ENCODE assay signal across 8 cellular contexts in genomic region chr12:52005903-52006703, GRCh38. TPM values are rescaled to one million over a fixed set of nuclear protein-coding genes. Genes with fewer than 3 reads are reported as not detected.
DNase-seq lines count a peak whose midpoint lies in the region; ATAC-seq and TF ChIP-seq lines count a peak whose summit lies in the region.

No MANE protein-coding gene starts in this region.

- H3K9ac ChIP-seq in SK-N-MC (ENCODE audit: insufficient read length): peak overlapping the region; percentile 37

- no peak for TF ChIP-seq POLR2A in ovary (IDR thresholded peaks at IDR 0.05)

- no peak for TF ChIP-seq EP300 in ovary (IDR thresholded peaks at IDR 0.05)

- H3K9me3 Mint-ChIP-seq in activated CD4-positive, alpha-beta T cell treated with anti-CD3 and anti-CD28 coated beads, Interleukin-2, amount 10 ng/mL, durations not matched to agents 7 days and 5 days: no peaks in the 10 kb centered on the region

- no TSS peak for BruUV-seq in PC-9 (replicated peaks; lab: Mats Ljungman, UMichigan)

- H3K36me3 ChIP-seq in SK-N-MC (ENCODE audit: insufficient read depth, low read length): peaks cover 5% of the 10 kb centered on the region; the same call in 1 of the 2 replicates
- H3K36me3 ChIP-seq in ovary: no peaks in the 10 kb centered on the region
- no peaks in the 10 kb centered on the region for H3K36me3 ChIP-seq in PC-9 (ENCODE audit: low read depth)

- H3K4me2 ChIP-seq in PC-9: no peak overlapping the region

- 41 to 50% (median 44%) methylated on average over 27 to 28 of the region's 28 CpGs for WGBS in ovary, 3 donors

- H3K36me3 Mint-ChIP-seq in activated CD4-positive, alpha-beta T cell treated with anti-CD3 and anti-CD28 coated beads, Interleukin-2, amount 10 ng/mL, durations not matched to agents 7 days and 5 days (ENCODE audit: low read depth): no peaks in the 10 kb centered on the region

- H3K4me1 ChIP-seq in ovary (ENCODE audit: insufficient read depth): peaks cover 19% of the 10 kb centered on the region
- H3K4me1 ChIP-seq in PC-9 (replicated peaks; ENCODE audit: insufficient read depth): no peaks in the 10 kb centered on the region

- no peak for DNase-seq in activated CD4-positive, alpha-beta T cell treated with anti-CD3 and anti-CD28 coated beads, Interleukin-2, amount 10 ng/mL, durations not matched to agents 7 days and 5 days
- no peak for DNase-seq in activated CD4-positive, alpha-beta T cell treated with anti-CD3 and anti-CD28 coated beads for 48 hours
- DNase-seq in SK-N-MC (ENCODE audit: low read depth, low spot score): no peak
- DNase-seq in foreskin fibroblast: no peak
- DNase-seq in ovary: peak in 1 of 5 donors; percentile 63
- DNase-seq in 8988T: no peak
- DNase-seq in PC-9: no peak

- intact Hi-C loops in ovary (cut with DNase I) (loop anchor here in 2 of 4 donors (2.0 to 5.0 kb wide), 2 partner anchors 19 to 76 kb away; no protein-coding TSS in a partner anchor), PC-9 (cut with micrococcal nuclease; ENCODE audit: unreplicated experiment) (no loop called here)

- H3K4me1 Mint-ChIP-seq in activated CD4-positive, alpha-beta T cell treated with anti-CD3 and anti-CD28 coated beads, Interleukin-2, amount 10 ng/mL, durations not matched to agents 7 days and 5 days: peaks cover 19% of the 10 kb centered on the region

- peak overlapping the region; percentile 75 for H3K4me3 Mint-ChIP-seq in activated CD4-positive, alpha-beta T cell treated with anti-CD3 and anti-CD28 coated beads, Interleukin-2, amount 10 ng/mL, durations not matched to agents 7 days and 5 days

- no peak overlapping the region for H3K27ac ChIP-seq in SK-N-MC
- H3K27ac ChIP-seq in ovary: peak overlapping the region; percentile 26 to 98
- H3K27ac ChIP-seq in PC-9: no peak overlapping the region

- CTCF ChIA-PET in activated CD4-positive, alpha-beta T cell treated with anti-CD3 and anti-CD28 coated beads, Interleukin-2, amount 10 ng/mL, durations not matched to agents 7 days and 5 days (lab: Charles Lee): interaction anchor here (1.1 to 9.3 kb wide), 5 partner anchors 13 to 29 kb away, joined by 3 to 168 read pairs (median 4); no protein-coding TSS in a partner anchor
- CTCF ChIA-PET in PC-9 (lab: Charles Lee): interaction anchor here (0.5 to 0.6 kb wide), 2 partner anchors 94 to 872 kb away, joined by 3 to 5 read pairs; no protein-coding TSS in a partner anchor

- peak; percentile 62 for ATAC-seq in HG03045 (IDR thresholded peaks at IDR 0.05; ENCODE audit: unreplicated experiment)

- H3K9me2 ChIP-seq in PC-9 (ENCODE audit: insufficient read depth): no peaks in the 10 kb centered on the region

- H3K9me3 ChIP-seq in SK-N-MC (ENCODE audit: low read depth, low read length) (no peaks in the 10 kb centered on the region), ovary (no peaks in the 10 kb centered on the region), PC-9 (ENCODE audit: insufficient read depth, low read depth) (no peaks in the 10 kb centered on the region)

- H2AFZ ChIP-seq in PC-9: no peak overlapping the region

- H3K27me3 ChIP-seq in ovary (no peaks in the 10 kb centered on the region), PC-9 (ENCODE audit: insufficient read depth, low read depth) (no peaks in the 10 kb centered on the region)

- no peaks in the 10 kb centered on the region for H4K20me1 ChIP-seq in PC-9 (ENCODE audit: insufficient read depth)

- POLR2A ChIA-PET in activated CD4-positive, alpha-beta T cell treated with anti-CD3 and anti-CD28 coated beads, Interleukin-2, amount 10 ng/mL, durations not matched to agents 7 days and 5 days (lab: Charles Lee): no interaction called here
- POLR2A ChIA-PET in PC-9 (lab: Charles Lee; ENCODE audit: unreplicated experiment): no interaction called here

- H3K27me3 Mint-ChIP-seq in activated CD4-positive, alpha-beta T cell treated with anti-CD3 and anti-CD28 coated beads, Interleukin-2, amount 10 ng/mL, durations not matched to agents 7 days and 5 days: peaks cover 28% of the 10 kb centered on the region

- H3K4me3 ChIP-seq in SK-N-MC (peak overlapping the region; percentile 76), foreskin fibroblast (ENCODE audit: low read depth in 1 of 2, low read length in 2 of 2) (peak overlapping the region; percentile 44), ovary (peak overlapping the region; percentile 86), PC-9 (no peak overlapping the region)

- H3F3A ChIP-seq in PC-9 (ENCODE audit: insufficient read depth, low read depth): 0 out of 2 replicates have a peak, but pooled peaks cover 4% of the 10 kb centered on the region

- H3K79me2 ChIP-seq in PC-9 (ENCODE audit: low read depth): no peaks in the 10 kb centered on the region

- peak overlapping the region; percentile 80 for H3K27ac Mint-ChIP-seq in activated CD4-positive, alpha-beta T cell treated with anti-CD3 and anti-CD28 coated beads, Interleukin-2, amount 10 ng/mL, durations not matched to agents 7 days and 5 days

- TF ChIP-seq CTCF in foreskin fibroblast (IDR thresholded peaks at IDR 0.05; ENCODE audit: low read depth, low read length) (no peak), ovary (IDR thresholded peaks at IDR 0.05) (no peak), PC-9 (conservative IDR thresholded peaks at IDR 0.05) (no peak)

RNA-seq across cellular contexts. Expression of gene TAMALIN, which starts 0.6 kb away (rescaled TPM):
- total RNA-seq in activated CD4-positive, alpha-beta T cell treated with anti-CD3 and anti-CD28 coated beads, Interleukin-2, amount 10 ng/mL, durations not matched to agents 7 days and 5 days: 1 to 10 TPM; 5.7 to 6.9 TPM
- 10 to 100 TPM; 20.8 to 84.1 (median 38.6) TPM for total RNA-seq in ovary
- polyA plus RNA-seq in ovary: 10 to 100 TPM; 16.8 to 21.8 TPM
- total RNA-seq in PC-9 (2021): 0.50 TPM in 1 of 2 replicates, not detected in the other

RNA-seq across cellular contexts. Expression of gene NR4A1, which starts 45.1 kb away (rescaled TPM):
- 1 to 10 TPM; 2.1 to 2.7 TPM for total RNA-seq in activated CD4-positive, alpha-beta T cell treated with anti-CD3 and anti-CD28 coated beads, Interleukin-2, amount 10 ng/mL, durations not matched to agents 7 days and 5 days
- 1,000 to 10,000 TPM in 2 of 7 donors, 100 to 1,000 TPM in 5; 142 to 1,603 (median 414) TPM for total RNA-seq in ovary
- 100 to 1,000 TPM in 1 of 2 donors, 10 to 100 TPM in 1; 41.7 to 159 TPM for polyA plus RNA-seq in ovary
- total RNA-seq in PC-9 (2021): 6.5 and 13.4 TPM in 2 replicates

RNA-seq across cellular contexts. Expression of gene ACVR1B, which starts 54.6 kb away (rescaled TPM):
- 1 to 10 TPM; 5.5 to 5.7 TPM for total RNA-seq in activated CD4-positive, alpha-beta T cell treated with anti-CD3 and anti-CD28 coated beads, Interleukin-2, amount 10 ng/mL, durations not matched to agents 7 days and 5 days
- total RNA-seq in ovary: 10 to 100 TPM in 6 of 7 donors, 1 to 10 TPM in 1; 6.9 to 27.3 (median 19.1) TPM
- 10 to 100 TPM in 1 of 2 donors, 1 to 10 TPM in 1; 9.7 to 23.0 TPM for polyA plus RNA-seq in ovary
- 13.4 and 15.4 TPM in 2 replicates for total RNA-seq in PC-9 (2021)

Comparison
In these comparisons a context has a peak if more than half of its experiments do, and no peak if none do; other contexts are left out.
1. H3K27ac ChIP-seq: peak in ovary (2 of 2); none in SK-N-MC (single experiment) and PC-9 (single experiment).